In the genomic region with DNA sequence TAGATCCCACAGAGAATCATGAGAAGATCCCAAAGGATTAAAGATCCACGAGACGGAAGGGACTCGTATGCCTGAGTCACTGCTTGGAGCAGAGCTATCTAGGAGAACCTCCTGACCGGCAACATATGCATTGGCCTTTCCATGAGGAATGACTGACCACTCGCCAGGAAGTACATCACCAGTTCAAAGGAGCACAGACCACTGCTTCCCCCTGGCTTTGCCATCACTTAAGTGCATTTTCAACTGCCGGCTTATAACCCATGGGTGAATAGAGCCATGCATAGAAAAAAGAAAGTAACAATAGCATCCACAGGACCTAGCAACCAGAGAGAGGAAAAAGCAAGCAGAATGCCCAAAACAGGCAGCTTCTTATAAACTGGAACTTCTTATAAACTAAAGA, we compare ENCODE assay signal across 20 cellular contexts.
DNase-seq lines count a peak whose midpoint lies in the region; ATAC-seq, FAIRE-seq and TF ChIP-seq lines count a peak whose summit lies in the region.
"Had no signal": no experiment of that assay in that cellular context is flagged by ENCODE, and none has a peak within 500 bp of the region (broad histone marks: within the 10 kb centered on the region; RNA-seq: fewer than 3 reads in every experiment).

No MANE protein-coding gene starts in this region.

- no peak overlapping the region for H4K8ac ChIP-seq in H1 (ENCODE audit: extremely low read depth, insufficient read depth, low read length)

- no peak overlapping the region for H3K4ac ChIP-seq in H1 (replicated peaks; ENCODE audit: insufficient read length, low read depth, low read length)

- no peak overlapping the region for H2AK5ac ChIP-seq in H1 (ENCODE audit: low read depth, low read length)

- H3K56ac ChIP-seq in H1 (replicated peaks; ENCODE audit: insufficient read length, low read depth, low read length), result no peak overlapping the region

- H3K4me2 ChIP-seq in H1 (ENCODE audit: insufficient read depth in 1 of 2, low read depth in 2 of 2, low read length in 2 of 2) (no peak overlapping the region), smooth muscle cell (no peak overlapping the region)
- H3K4me2 ChIP-seq: BLaER1 had no signal

- intact Hi-C loops in heart left ventricle (cut with DNase I), result no loop called here
- intact Hi-C loops in pancreas (cut with DNase I), result no loop called here

- no peaks in the 10 kb centered on the region for H3K27me3 ChIP-seq in H1 (replicated peaks in 1 of 4; ENCODE audit: control insufficient read depth in 3 of 4, extremely low read depth in 1 of 4, insufficient read depth in 3 of 4, low read length in 3 of 4)
- no peaks in the 10 kb centered on the region for H3K27me3 ChIP-seq in smooth muscle cell (ENCODE audit: low read depth)
- H3K27me3 ChIP-seq in heart left ventricle, result no peaks in the 10 kb centered on the region
- H3K27me3 ChIP-seq in pancreas, result no peaks in the 10 kb centered on the region
- H3K27me3 ChIP-seq: BLaER1, SJCRH30 had no signal

- no peak overlapping the region for H3K23ac ChIP-seq in H1 (ENCODE audit: insufficient read length)

- TF ChIP-seq CTCF in H1 (IDR thresholded peaks at IDR 0.05; ENCODE audit: control extremely low read depth in 1 of 3, insufficient read depth in 1 of 3, low read depth in 1 of 3, low read length in 3 of 3) (peak in 2 of 3 experiments; percentile 19 to 20; a peak in 2 of 4 replicates), smooth muscle cell (IDR thresholded peaks at IDR 0.05; ENCODE audit: borderline replicate concordance, insufficient read depth, poor library complexity, severe bottlenecking) (no peak), heart left ventricle (IDR thresholded peaks at IDR 0.05) (no peak), pancreas (IDR thresholded peaks at IDR 0.05) (no peak)

- FAIRE-seq in H1 (lab: Jason Lieb, UNC) (no peak), pancreas (lab: Jason Lieb, UNC) (no peak)
- FAIRE-seq: RCC 7860 had no signal

- H4K20me1 ChIP-seq in H1 (replicated peaks in 1 of 2; ENCODE audit: control insufficient read depth in 1 of 2, insufficient read depth in 2 of 2, low read length in 2 of 2) (no peaks in the 10 kb centered on the region), smooth muscle cell (ENCODE audit: low read depth) (no peaks in the 10 kb centered on the region)
- H4K20me1 ChIP-seq: BLaER1 had no signal

- 87% methylated on average over 6 of the region's 6 CpGs; no CpG with 5 or more reads in 1 of the 2 experiments for WGBS in H1 (ENCODE audit: extremely low coverage in 1 of 2, insufficient coverage in 1 of 2, insufficient read length in 1 of 2, insufficient replicate concordance in 2 of 2, low coverage in 1 of 2, low lambda C conversion rate in 2 of 2, missing lambda C conversion rate in 1 of 2), 2 experiments
- WGBS in smooth muscle cell (ENCODE audit: low lambda C conversion rate), result 69% methylated on average over 6 of the region's 6 CpGs
- 71 to 85% (median 80%) methylated on average over 6 of the region's 6 CpGs for WGBS in heart left ventricle, 4 donors
- 87 to 93% methylated on average over 6 of the region's 6 CpGs for WGBS in pancreas, 2 donors

- H3K9me3 ChIP-seq in H1 (ENCODE audit: insufficient read depth in 2 of 2, low read depth in 1 of 2, low read length in 1 of 2) (no peaks in the 10 kb centered on the region), smooth muscle cell (replicated peaks; ENCODE audit: low read depth) (no peaks in the 10 kb centered on the region), heart left ventricle (no peaks in the 10 kb centered on the region), pancreas (no peaks in the 10 kb centered on the region)
- H3K9me3 ChIP-seq: HAP-1, SJCRH30 had no signal

- H4K5ac ChIP-seq in H1 (ENCODE audit: insufficient read length, low read depth, low read length), result no peak overlapping the region

- TF ChIP-seq POLR2A in H1 (IDR thresholded peaks at IDR 0.05; ENCODE audit: control extremely low read depth in 1 of 2, low read depth in 2 of 2, low read length in 2 of 2), result no peak
- TF ChIP-seq POLR2A in heart left ventricle (IDR thresholded peaks at IDR 0.05), result no peak

- no peak overlapping the region for H3K9ac ChIP-seq in H1 (replicated peaks in 1 of 4; ENCODE audit: extremely low read depth in 1 of 4, low read depth in 3 of 4, low read length in 3 of 4)
- no peak overlapping the region for H3K9ac ChIP-seq in smooth muscle cell (ENCODE audit: low read depth)
- H3K9ac ChIP-seq: BLaER1 had no signal

- no peak overlapping the region for H2BK5ac ChIP-seq in H1 (ENCODE audit: low read depth, low read length)

- H2BK120ac ChIP-seq in H1 (replicated peaks; ENCODE audit: low read depth, low read length), result no peak overlapping the region

- H2BK20ac ChIP-seq in H1 (ENCODE audit: low read length), result no peak overlapping the region

- H3K79me2 ChIP-seq in H1 (ENCODE audit: control insufficient read depth in 1 of 2, insufficient read depth in 2 of 2, low read length in 2 of 2) (no peaks in the 10 kb centered on the region), smooth muscle cell (ENCODE audit: low read depth) (no peaks in the 10 kb centered on the region)

- H2BK15ac ChIP-seq in H1 (ENCODE audit: low read length), result no peak overlapping the region

- no peak overlapping the region for H3K18ac ChIP-seq in H1 (ENCODE audit: extremely low read depth, low read length)

- POLR2A ChIA-PET in H1 (lab: Charles Lee; ENCODE audit: partially characterized antibody), result no interaction called here

- peaks cover 5% of the 10 kb centered on the region for H3F3A ChIP-seq in smooth muscle cell (ENCODE audit: low read depth)

- H3K14ac ChIP-seq in H1 (ENCODE audit: insufficient read length), result no peak overlapping the region

- H3K27ac ChIP-seq in H1 (ENCODE audit: low read depth, low read length) (no peak overlapping the region), smooth muscle cell (ENCODE audit: low read depth) (peak overlapping the region; percentile 66), heart left ventricle (no peak overlapping the region), pancreas (no peak overlapping the region)
- H3K27ac ChIP-seq: 22Rv1, BLaER1 had no signal

- no peak overlapping the region for H4K91ac ChIP-seq in H1 (replicated peaks; ENCODE audit: insufficient read length, low read length)

- H3K4me1 ChIP-seq in H1 (replicated peaks in 1 of 4; ENCODE audit: control insufficient read depth in 3 of 4, insufficient read depth in 4 of 4, low read length in 3 of 4), result no peaks in the 10 kb centered on the region
- peaks cover 5% of the 10 kb centered on the region for H3K4me1 ChIP-seq in smooth muscle cell (ENCODE audit: low read depth)
- H3K4me1 ChIP-seq in heart left ventricle, result peaks cover 0 to 5% (median 0%) of the 10 kb centered on the region in 12 donors
- H3K4me1 ChIP-seq in pancreas, result no peaks in the 10 kb centered on the region
- H3K4me1 ChIP-seq: HAP-1 had no signal

- no peak overlapping the region for H2BK12ac ChIP-seq in H1 (ENCODE audit: low read depth, low read length)

- ATAC-seq in heart left ventricle (no peak), pancreas (no peak)
- ATAC-seq: T-cell had no signal

- CTCF ChIA-PET in H1 (lab: Charles Lee; ENCODE audit: partially characterized antibody), result interaction anchor here (0.8 to 1.2 kb wide), 3 partner anchors 28 to 84 kb away, joined by 3 to 4 read pairs (median 3); no protein-coding TSS in a partner anchor

- no peaks in the 10 kb centered on the region for H3K79me1 ChIP-seq in H1 (ENCODE audit: low read depth, low read length)

- TF ChIP-seq RAD21 in H1 (IDR thresholded peaks at IDR 0.05 in 1 of 2, conservative IDR thresholded peaks at IDR 0.05 in 1 of 2; ENCODE audit: low read depth in 2 of 2, low read length in 2 of 2), result peak; percentile 35 to 46; a peak in 2 of 4 replicates

- no peaks in the 10 kb centered on the region for H3K23me2 ChIP-seq in H1 (ENCODE audit: low read depth, low read length)

- DNase-seq in NCI-H146 (lab: John Stamatoyannopoulos, UW) (peak; percentile 1), NCI-H146 treated with DMSO at 0.1 percent for 48 hours (lab: John Stamatoyannopoulos, UW; ENCODE audit: unreplicated experiment) (no peak), RPMI7951 (ENCODE audit: low read depth) (peak; percentile 62), H1 (ENCODE audit: low read depth in 1 of 2, low spot score in 2 of 2) (no peak), smooth muscle cell (lab: John Stamatoyannopoulos, UW; ENCODE audit: unreplicated experiment) (no peak), heart left ventricle (no peak), pancreas (no peak), DMS79 (lab: John Stamatoyannopoulos, UW) (no peak)
- DNase-seq: CD8-positive, alpha-beta memory T cell; NCI-H1048; NCI-H1694 treated with DMSO at 0.1 percent for 48 hours; NCI-H2171; NCI-H446 treated with DMSO at 0.1 percent for 48 hours; NCI-H748 treated with DMSO at 0.1 percent for 48 hours; SJCRH30; T-cell had no signal

- no peak overlapping the region for H2AFZ ChIP-seq in H1 (ENCODE audit: low read length)
- H2AFZ ChIP-seq in smooth muscle cell (ENCODE audit: low read depth), result no peak overlapping the region

- H3K4me3 ChIP-seq in H1 (ENCODE audit: extremely low read depth in 1 of 4, insufficient read depth in 2 of 4, low read depth in 3 of 4, low read length in 4 of 4), result no peak overlapping the region
- H3K4me3 ChIP-seq in smooth muscle cell, result no peak overlapping the region
- no peak overlapping the region for H3K4me3 ChIP-seq in heart left ventricle
- H3K4me3 ChIP-seq in pancreas, result no peak overlapping the region
- H3K4me3 ChIP-seq: BLaER1, HAP-1, SJCRH30 had no signal

- TF ChIP-seq EP300 in H1 (IDR thresholded peaks at IDR 0.05; ENCODE audit: borderline replicate concordance in 1 of 2, low read depth in 2 of 2, low read length in 2 of 2), result no peak

- H3K36me3 ChIP-seq in H1 (ENCODE audit: control insufficient read depth in 2 of 4, insufficient read depth in 4 of 4, low read length in 3 of 4) (no peaks in the 10 kb centered on the region), smooth muscle cell (ENCODE audit: low read depth) (no peaks in the 10 kb centered on the region), heart left ventricle (no peaks in the 10 kb centered on the region), pancreas (no peaks in the 10 kb centered on the region)
- H3K36me3 ChIP-seq: BLaER1, HAP-1, SJCRH30 had no signal

TF ChIP-seq in H1, 55 proteins besides CTCF, POLR2A, EP300 and RAD21:
- TF ChIP-seq CBX8 (IDR thresholded peaks at IDR 0.05; ENCODE audit: borderline replicate concordance, low read depth, low read length) (no peak), SIN3A (conservative IDR thresholded peaks at IDR 0.05 in 1 of 2, IDR thresholded peaks at IDR 0.05 in 1 of 2; ENCODE audit: low read depth in 1 of 2, low read length in 2 of 2) (no peak)

Comparison
In these comparisons a context has a peak if more than half of its experiments do, and no peak if none do; other contexts are left out.
1. DNase-seq: peak in NCI-H146 (single experiment) and RPMI7951 (single experiment); none in NCI-H146 treated with DMSO at 0.1 percent for 48 hours (single experiment), H1 (0 of 2), smooth muscle cell (single experiment), heart left ventricle (0 of 5), pancreas (0 of 6) and DMS79 (single experiment).
2. CTCF ChIP-seq: peak in H1 (2 of 3); none in smooth muscle cell (single experiment), heart left ventricle (0 of 12) and pancreas (0 of 4).